In genomic region chr4:67881226-67881625, GRCh38 we compare ENCODE assay signal across 1 cellular context.
TF ChIP-seq lines count a peak whose summit lies in the region.

No MANE protein-coding gene starts in this region.

TF ChIP-seq in GM12878, 131 proteins besides CTCF, POLR2A, EP300 and RAD21 (continued from another document):
- no peak for TF ChIP-seq ZBTB4 (CRISPR knock-in tag; IDR thresholded peaks at IDR 0.05)
TF ChIP-seq in GM12878: peak in this region for 0.
